ENCODE assay signal across 11 cellular contexts in the genomic region with DNA sequence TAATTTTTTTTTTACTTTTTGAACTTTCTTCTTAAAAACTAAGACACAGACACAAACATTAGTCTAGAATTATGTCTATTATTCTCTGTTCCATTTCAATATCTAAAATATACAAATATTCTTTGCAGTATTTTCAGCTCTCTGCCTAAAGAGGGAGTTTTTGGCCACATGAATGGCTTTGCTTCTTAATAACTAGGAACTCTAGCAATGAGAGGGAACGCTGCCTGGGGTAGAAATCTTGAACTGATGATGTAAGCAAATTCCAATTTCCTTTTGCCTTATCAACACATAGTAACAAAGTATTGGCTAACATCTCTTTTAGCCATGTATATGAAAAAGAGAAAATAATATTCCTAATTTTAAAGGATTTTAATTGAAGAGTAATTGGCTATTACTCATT. TPM values are rescaled to one million over a fixed set of nuclear protein-coding genes. Genes with fewer than 3 reads are reported as not detected.
A peak's percentile ranks its signal among the peaks of the same experiment; 100 is the strongest.
DNase-seq lines count a peak whose midpoint lies in the region; ATAC-seq lines count a peak whose summit lies in the region.
"Had no signal": no experiment of that assay in that cellular context is flagged by ENCODE, and none has a peak within 500 bp of the region (broad histone marks: within the 10 kb centered on the region; RNA-seq: fewer than 3 reads in every experiment).

No MANE protein-coding gene starts in this region.

- ATAC-seq in GM21390 (IDR thresholded peaks at IDR 0.05; ENCODE audit: unreplicated experiment), result no peak
- no peak for ATAC-seq in HG03095 (IDR thresholded peaks at IDR 0.05; ENCODE audit: unreplicated experiment)

- DNase-seq in Daoy (ENCODE audit: low read depth) (peak; percentile 20), NAMALWA (ENCODE audit: low spot score) (peak; percentile 28), dedifferentiated amniotic fluid mesenchymal stem cell (ENCODE audit: extremely low spot score) (peak; percentile 75), myocyte (ENCODE audit: low read depth) (peak; percentile 52)
- DNase-seq in effector CD4-positive, alpha-beta T cell, result no peak
- DNase-seq: activated CD4-positive, alpha-beta T cell treated with anti-CD3 and anti-CD28 coated beads for 48 hours; activated naive CD4-positive, alpha-beta T cell treated with anti-CD3 and anti-CD28 coated beads for 36 hours; midbrain; stimulated activated naive CD4-positive, alpha-beta T cell treated with Interleukin-2 at 50 U/mL for 16 hours had no signal

RNA-seq across cellular contexts. Expression of gene SLC25A46, which starts 51.9 kb away (rescaled TPM):
- 86.3 and 90.3 TPM in 2 replicates for total RNA-seq in Daoy (2014; rRNA removed; shearing (Covaris generic))
- 86.9 and 94.0 TPM in 2 replicates for total RNA-seq in myocyte
- 26.9 TPM for polyA plus RNA-seq in myocyte (2012)
